ENCODE assay signal across 21 cellular contexts in genomic region chr9:13817754-13818278, GRCh38.
A peak's percentile ranks its signal among the peaks of the same experiment; 100 is the strongest.
DNase-seq lines count a peak whose midpoint lies in the region; FAIRE-seq lines count a peak whose summit lies in the region.
"Had no signal": no experiment of that assay in that cellular context is flagged by ENCODE, and none has a peak within 500 bp of the region (broad histone marks: within the 10 kb centered on the region; RNA-seq: fewer than 3 reads in every experiment).

No MANE protein-coding gene starts in this region.

- H3K4me3 ChIP-seq in mesenchymal stem cell (ENCODE audit: insufficient read depth in 1 of 2, low read depth in 1 of 2, low read length in 2 of 2) = no peak overlapping the region
- H3K4me3 ChIP-seq: PC-9 had no signal

- H3K36me3 ChIP-seq in mesenchymal stem cell (ENCODE audit: control insufficient read depth in 1 of 2, insufficient read depth in 2 of 2, low read depth in 1 of 2, low read length in 2 of 2) = no peaks in the 10 kb centered on the region

- peaks cover 6% of the 10 kb centered on the region for H3K9me3 ChIP-seq in mesenchymal stem cell (ENCODE audit: control insufficient read depth, low read length)

- H3K4ac ChIP-seq in mesenchymal stem cell (ENCODE audit: low read depth in 1 of 2, low read length in 2 of 2) = no peak overlapping the region

- no peak overlapping the region for H3K14ac ChIP-seq in mesenchymal stem cell (ENCODE audit: low read length in 2 of 2)

- H2BK15ac ChIP-seq in mesenchymal stem cell (ENCODE audit: low read depth, poor library complexity, severe bottlenecking) = no peak overlapping the region

- no peak overlapping the region for H3K18ac ChIP-seq in mesenchymal stem cell (ENCODE audit: low read depth in 1 of 2, low read length in 2 of 2)

- no peak overlapping the region for H2BK12ac ChIP-seq in mesenchymal stem cell (ENCODE audit: low read length in 2 of 2)

- DNase-seq in GM03348 (ENCODE audit: low spot score) = peak; percentile 17
- peak; percentile 72 for DNase-seq in OCI-M1 (lab: John Stamatoyannopoulos, UW)
- no peak for DNase-seq in epithelial cell of prostate (ENCODE audit: low read depth, low spot score)
- peak; percentile 3 for DNase-seq in mesenchymal stem cell
- DNase-seq in NCI-H1436 treated with DMSO at 0.1 percent for 48 hours (lab: John Stamatoyannopoulos, UW) = no peak
- DNase-seq in iPS-NIHi7 (ENCODE audit: extremely low spot score) = no peak
- no peak for DNase-seq in HTR-8/SVneo (ENCODE audit: insufficient read length, low spot score)
- DNase-seq: AML-193, H7, KBM-7, MV-4-11, NCI-H1417 treated with DMSO at 0.1 percent for 48 hours, NCI-H1930, NCI-H345, NCI-H524 treated with DMSO at 0.1 percent for 48 hours, PC-9, SW 1271 had no signal

- H3K27ac ChIP-seq in epithelial cell of prostate = peak overlapping the region; percentile 39
- H3K27ac ChIP-seq in mesenchymal stem cell (ENCODE audit: low read length, poor library complexity, severe bottlenecking) = no peak overlapping the region
- H3K27ac ChIP-seq: C4-2B, PC-9 had no signal

- H3K9ac ChIP-seq in mesenchymal stem cell (ENCODE audit: low read length) = no peak overlapping the region

- no peak overlapping the region for H2BK5ac ChIP-seq in mesenchymal stem cell (ENCODE audit: low read depth, low read length, poor library complexity, severe bottlenecking)

- no peak overlapping the region for H3K4me2 ChIP-seq in mesenchymal stem cell (ENCODE audit: low read length, poor library complexity, severe bottlenecking)
- H3K4me2 ChIP-seq: PC-9 had no signal

- no peak overlapping the region for H2AK5ac ChIP-seq in mesenchymal stem cell (ENCODE audit: low read length, severe bottlenecking)

- no peak overlapping the region for H2AFZ ChIP-seq in mesenchymal stem cell (ENCODE audit: low read depth, low read length)
- H2AFZ ChIP-seq: PC-9 had no signal

- FAIRE-seq in HTR-8/SVneo (lab: Jason Lieb, UNC) = no peak
- FAIRE-seq: D721Med, GM12892, GM18507 had no signal

- no peak overlapping the region for H4K91ac ChIP-seq in mesenchymal stem cell (ENCODE audit: low read length)

- H3K27me3 ChIP-seq in mesenchymal stem cell (ENCODE audit: control insufficient read depth in 1 of 2, insufficient read depth in 1 of 2, low read length in 2 of 2) = peaks cover 0 to 9% of the 10 kb centered on the region in 2 experiments

- H2BK120ac ChIP-seq in mesenchymal stem cell (ENCODE audit: low read depth, low read length) = no peak overlapping the region

- H3K4me1 ChIP-seq in mesenchymal stem cell (ENCODE audit: control insufficient read depth, insufficient read depth, low read depth, low read length) = no peaks in the 10 kb centered on the region

- WGBS in mesenchymal stem cell = no CpG with 5 or more reads among the region's 1 CpG

- H3K79me1 ChIP-seq in mesenchymal stem cell (replicated peaks; ENCODE audit: low read length, poor library complexity, severe bottlenecking) = no peaks in the 10 kb centered on the region

- H3K23ac ChIP-seq in mesenchymal stem cell (ENCODE audit: low read length in 2 of 2) = no peak overlapping the region

- H4K8ac ChIP-seq in mesenchymal stem cell (ENCODE audit: low read length) = no peak overlapping the region

Comparison
In these comparisons a context has a peak if more than half of its experiments do, and no peak if none do; other contexts are left out.
1. DNase-seq: peak in GM03348 (single experiment), OCI-M1 (single experiment) and mesenchymal stem cell (single experiment); none in epithelial cell of prostate (single experiment), NCI-H1436 treated with DMSO at 0.1 percent for 48 hours (single experiment), iPS-NIHi7 (single experiment) and HTR-8/SVneo (single experiment).